Comparison of ENCODE assay signal across 9 cellular contexts in the genomic region with DNA sequence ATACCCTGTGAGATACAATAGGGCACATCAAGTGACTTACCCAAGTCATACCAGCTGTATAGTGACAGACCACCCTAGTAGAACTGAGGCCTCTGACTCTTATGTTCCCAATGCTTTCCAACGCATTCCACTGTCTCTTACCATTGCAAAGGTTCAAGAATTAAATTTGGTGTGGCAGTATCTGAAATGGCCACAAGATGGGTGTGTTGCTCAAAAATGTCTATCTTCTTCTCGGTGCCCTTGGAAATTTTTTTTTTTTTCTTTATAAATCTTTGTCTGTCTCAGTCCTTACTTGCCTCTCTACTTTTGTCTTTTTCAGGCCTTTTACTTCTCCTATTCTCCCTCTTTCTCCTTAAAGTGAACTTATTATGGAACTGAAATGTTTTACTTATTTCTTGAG. TPM values are rescaled to one million over a fixed set of nuclear protein-coding genes. Genes with fewer than 3 reads are reported as not detected.
DNase-seq lines count a peak whose midpoint lies in the region; ATAC-seq, FAIRE-seq and TF ChIP-seq lines count a peak whose summit lies in the region.
"Had no signal": no experiment of that assay in that cellular context is flagged by ENCODE, and none has a peak within 500 bp of the region (broad histone marks: within the 10 kb centered on the region; RNA-seq: fewer than 3 reads in every experiment).

No MANE protein-coding gene starts in this region.

- H3K4me3 Mint-ChIP-seq in memory B cell: no peak overlapping the region

- ATAC-seq in A549 (peak; percentile 73 to 83; a peak in 4 of 6 replicates), memory B cell (ENCODE audit: low read depth) (peak; percentile 55), HG02884 (IDR thresholded peaks at IDR 0.05; ENCODE audit: unreplicated experiment) (no peak), HG02840 (IDR thresholded peaks at IDR 0.05; ENCODE audit: low FRiP score, unreplicated experiment) (no peak), HG02678 (IDR thresholded peaks at IDR 0.05; ENCODE audit: unreplicated experiment) (no peak)

- POLR2A ChIA-PET in A549 (lab: Yijun Ruan, JAX): no interaction called here

- no peak for FAIRE-seq in A549 (lab: Jason Lieb, UNC)
- FAIRE-seq: endometrium had no signal

- CTCF ChIA-PET in A549 (lab: Yijun Ruan, JAX): interaction anchor here (0.6 to 4.9 kb wide), 26 partner anchors 8 to 350 kb away, joined by 3 to 120 read pairs (median 6); a partner anchor contains a TSS

- no peak for TF ChIP-seq EP300 in A549 (IDR thresholded peaks at IDR 0.05)

- TF ChIP-seq CTCF in A549 (IDR thresholded peaks at IDR 0.05): peak; percentile 64

- H3K4me3 ChIP-seq in A549: no peak overlapping the region

- no peak overlapping the region for H3K4me2 ChIP-seq in A549

- TF ChIP-seq POLR2A in A549 (IDR thresholded peaks at IDR 0.05; ENCODE audit: low read length): no peak

- TF ChIP-seq RAD21 in A549 (conservative IDR thresholded peaks at IDR 0.05 in 1 of 2, IDR thresholded peaks at IDR 0.05 in 1 of 2): peak; percentile 66 to 72

- H3K27me3 Mint-ChIP-seq in memory B cell: no peaks in the 10 kb centered on the region

- WGBS in A549 (ENCODE audit: missing lambda C conversion rate): 24% methylated on average over 2 of the region's 2 CpGs

- no peak overlapping the region for H3K27ac ChIP-seq in A549

- in situ Hi-C loops in G401 (cut with HindIII; ENCODE audit: low sequenced_read_pairs): no loop called here

- H3K9me3 ChIP-seq in A549: no peaks in the 10 kb centered on the region

- H3K4me1 ChIP-seq in A549: no peaks in the 10 kb centered on the region

- peaks cover 22% of the 10 kb centered on the region for H3K36me3 Mint-ChIP-seq in memory B cell

- DNase-seq in A549 (ENCODE audit: low read depth in 1 of 2, low spot score in 1 of 2): peak; percentile 13 to 41
- peak; percentile 45 for DNase-seq in G401 (ENCODE audit: low spot score)
- peak; percentile 1 for DNase-seq in NOMO-1 treated with dmso at 0.1 percent for 144 hours (lab: John Stamatoyannopoulos, UW; ENCODE audit: unreplicated experiment)
- DNase-seq in central memory CD4-positive, alpha-beta T cell: peak; percentile 5
- peak; percentile 38 to 41 for DNase-seq in memory B cell (ENCODE audit: low spot score in 2 of 2)

- H3K27ac Mint-ChIP-seq in memory B cell: no peak overlapping the region

- H3K4me1 Mint-ChIP-seq in memory B cell: peaks cover 13% of the 10 kb centered on the region

- no peaks in the 10 kb centered on the region for H3K9me3 Mint-ChIP-seq in memory B cell

TF ChIP-seq in A549, 52 proteins besides CTCF, POLR2A, EP300 and RAD21:
- TF ChIP-seq, protein P1, sequence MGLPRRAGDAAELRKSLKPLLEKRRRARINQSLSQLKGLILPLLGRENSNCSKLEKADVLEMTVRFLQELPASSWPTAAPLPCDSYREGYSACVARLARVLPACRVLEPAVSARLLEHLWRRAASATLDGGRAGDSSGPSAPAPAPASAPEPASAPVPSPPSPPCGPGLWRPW (IDR thresholded peaks at IDR 0.05): no peak
- TF ChIP-seq MYC (IDR thresholded peaks at IDR 0.05; ENCODE audit: borderline replicate concordance, low read length) (no peak), SMC3 (IDR thresholded peaks at IDR 0.05) (peak; percentile 64), CBX2 (IDR thresholded peaks at IDR 0.05; ENCODE audit: borderline replicate concordance, low read depth) (no peak)
- TF ChIP-seq, protein P2, sequence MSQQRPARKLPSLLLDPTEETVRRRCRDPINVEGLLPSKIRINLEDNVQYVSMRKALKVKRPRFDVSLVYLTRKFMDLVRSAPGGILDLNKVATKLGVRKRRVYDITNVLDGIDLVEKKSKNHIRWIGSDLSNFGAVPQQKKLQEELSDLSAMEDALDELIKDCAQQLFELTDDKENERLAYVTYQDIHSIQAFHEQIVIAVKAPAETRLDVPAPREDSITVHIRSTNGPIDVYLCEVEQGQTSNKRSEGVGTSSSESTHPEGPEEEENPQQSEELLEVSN (IDR thresholded peaks at IDR 0.05; ENCODE audit: borderline replicate concordance, low read depth): no peak

RNA-seq across cellular contexts. Expression of a gene that starts 48.4 kb away (rescaled TPM):
- polyA plus RNA-seq in A549 (2011; rRNA removed) (0.13 and 0.38 TPM in 2 replicates), A549 (2017; fragmentation: RNase III; extraction: RNeasy Plus Mini Kit Qiagen cat#74134 plus additional on column Dnase treatment) (not detected in 3 replicates)
- not detected in 2 replicates for polyA plus RNA-seq in A549 (2012; cell fraction: cytosol; rRNA removed)
- polyA plus RNA-seq in A549 (2012; cell fraction: nucleus; rRNA removed): 0.20 and 0.34 TPM in 2 replicates
- 7.3 and 10.2 TPM in 2 replicates for polyA minus RNA-seq in A549 (2011; rRNA and poly(A)+ RNA removed)
- total RNA-seq in G401 (2014; rRNA removed; shearing (Covaris generic)): 0.12 TPM in 1 of 2 replicates, not detected in the other

Comparison
In these comparisons a context has a peak if more than half of its experiments do, and no peak if none do; other contexts are left out.
1. ATAC-seq: peak in A549 (2 of 2) and memory B cell (single experiment); none in HG02884 (single experiment), HG02840 (single experiment) and HG02678 (single experiment).
2. Peak in every context shown above with its lines, with median percentiles within 50 percentile points of each other: DNase-seq.